In genomic region chr17:44928950-44929720, GRCh38 we compare ENCODE assay signal across 26 cellular contexts. TPM values are rescaled to one million over a fixed set of nuclear protein-coding genes. Genes with fewer than 3 reads are reported as not detected.
A peak's percentile ranks its signal among the peaks of the same experiment; 100 is the strongest.
DNase-seq lines count a peak whose midpoint lies in the region; ATAC-seq, FAIRE-seq and TF ChIP-seq lines count a peak whose summit lies in the region.
"Had no signal": no experiment of that assay in that cellular context is flagged by ENCODE, and none has a peak within 500 bp of the region (broad histone marks: within the 10 kb centered on the region; RNA-seq: fewer than 3 reads in every experiment).

No MANE protein-coding gene starts in this region.

- no peaks in the 10 kb centered on the region for H3K9me3 Mint-ChIP-seq in activated naive CD4-positive, alpha-beta T cell treated with anti-CD3 and anti-CD28 coated beads for 36 hours
- H3K9me3 Mint-ChIP-seq: CD8-positive, alpha-beta memory T cell; IgD-negative memory B cell had no signal

- H3K27ac Mint-ChIP-seq in activated naive CD4-positive, alpha-beta T cell treated with anti-CD3 and anti-CD28 coated beads for 36 hours, result no peak overlapping the region
- H3K27ac Mint-ChIP-seq: IgD-negative memory B cell had no signal

- no peak overlapping the region for H3K9ac ChIP-seq in kidney (ENCODE audit: low read length in 2 of 2)

- TF ChIP-seq CTCF in RWPE1 (conservative IDR thresholded peaks at IDR 0.05; ENCODE audit: low read depth) (no peak), kidney (IDR thresholded peaks at IDR 0.05; ENCODE audit: borderline replicate concordance, extremely low read depth, insufficient read depth) (no peak), upper lobe of right lung (IDR thresholded peaks at IDR 0.05) (no peak)

- POLR2A ChIA-PET in RWPE1 (lab: Yijun Ruan, JAX; ENCODE audit: low non-redundant PET), result interaction anchor here (0.6 kb wide), 1 partner anchor 107 kb away, joined by 4 read pairs; no protein-coding TSS in a partner anchor

- H3K4me3 ChIP-seq in kidney (ENCODE audit: low read length in 2 of 2) (no peak overlapping the region), upper lobe of right lung (no peak overlapping the region)
- H3K4me3 ChIP-seq: BLaER1 treated with 17β-estradiol and CSF1 and Interleukin-3, amounts not matched to agents 10 nM and 100 nM; SJSA1 had no signal

- in situ Hi-C loops in KBM-7 (cut with MboI; ENCODE audit: low pct_unique_long_range_greater_than_20kb, low sequenced_read_pairs), result no loop called here

- FAIRE-seq in kidney (lab: Jason Lieb, UNC), result no peak
- FAIRE-seq: A204.1, GM12891, GM18507 had no signal

- intact Hi-C loops in activated naive CD4-positive, alpha-beta T cell treated with anti-CD3 and anti-CD28 coated beads for 36 hours (cut with micrococcal nuclease), result no loop called here
- intact Hi-C loops in kidney (cut with DNase I), result loop anchor here (10.0 kb wide), 1 partner anchor 186 kb away; no protein-coding TSS in a partner anchor
- intact Hi-C loops in upper lobe of right lung (cut with DNase I), result no loop called here

- ATAC-seq in upper lobe of right lung, result no peak
- no peak for ATAC-seq in esophagus mucosa

- H3K4me1 Mint-ChIP-seq in activated naive CD4-positive, alpha-beta T cell treated with anti-CD3 and anti-CD28 coated beads for 36 hours (ENCODE audit: low read depth), result no peaks in the 10 kb centered on the region
- H3K4me1 Mint-ChIP-seq: CD8-positive, alpha-beta memory T cell; IgD-negative memory B cell had no signal

- H3K9me3 ChIP-seq in kidney (ENCODE audit: control insufficient read depth in 1 of 2, low read length in 2 of 2) (no peaks in the 10 kb centered on the region), upper lobe of right lung (no peaks in the 10 kb centered on the region)
- H3K9me3 ChIP-seq: BLaER1 treated with 17β-estradiol and CSF1 and Interleukin-3, amounts not matched to agents 10 nM and 100 nM; SJSA1 had no signal

- H3K27ac ChIP-seq in RWPE1 (peak overlapping the region; percentile 43; the same call in 1 of the 2 replicates), kidney (ENCODE audit: low read depth in 2 of 2, low read length in 2 of 2) (no peak overlapping the region), upper lobe of right lung (no peak overlapping the region)
- H3K27ac ChIP-seq: BLaER1 treated with 17β-estradiol and CSF1 and Interleukin-3, amounts not matched to agents 10 nM and 100 nM; SJSA1 had no signal

- H3K27me3 ChIP-seq in upper lobe of right lung, result no peaks in the 10 kb centered on the region
- H3K27me3 ChIP-seq: BLaER1 treated with 17β-estradiol and CSF1 and Interleukin-3, amounts not matched to agents 10 nM and 100 nM; SJSA1 had no signal

- H3K36me3 ChIP-seq in kidney (ENCODE audit: control insufficient read depth in 1 of 2, insufficient read depth in 2 of 2, low read length in 2 of 2) (no peaks in the 10 kb centered on the region), upper lobe of right lung (no peaks in the 10 kb centered on the region)

- CTCF ChIA-PET in activated naive CD4-positive, alpha-beta T cell treated with anti-CD3 and anti-CD28 coated beads for 36 hours (lab: Charles Lee), result no interaction called here
- CTCF ChIA-PET in RWPE1 (lab: Yijun Ruan, JAX), result interaction anchor here (0.7 to 1.1 kb wide), 2 partner anchors 9 to 92 kb away, joined by 3 read pairs; no protein-coding TSS in a partner anchor

- peaks cover 45% of the 10 kb centered on the region for H3K36me3 Mint-ChIP-seq in activated naive CD4-positive, alpha-beta T cell treated with anti-CD3 and anti-CD28 coated beads for 36 hours (ENCODE audit: low read depth)
- H3K36me3 Mint-ChIP-seq: CD8-positive, alpha-beta memory T cell; IgD-negative memory B cell had no signal

- H3K4me1 ChIP-seq in kidney (ENCODE audit: control insufficient read depth in 1 of 2, insufficient read depth in 1 of 2, low read depth in 1 of 2, low read length in 2 of 2), result no peaks in the 10 kb centered on the region
- H3K4me1 ChIP-seq in upper lobe of right lung, result no peaks in the 10 kb centered on the region
- H3K4me1 ChIP-seq: SJSA1 had no signal

- H3K4me3 Mint-ChIP-seq in activated naive CD4-positive, alpha-beta T cell treated with anti-CD3 and anti-CD28 coated beads for 36 hours, result no peak overlapping the region
- H3K4me3 Mint-ChIP-seq: CD8-positive, alpha-beta memory T cell; IgD-negative memory B cell had no signal

- DNase-seq in activated naive CD4-positive, alpha-beta T cell treated with anti-CD3 and anti-CD28 coated beads for 36 hours, result peak; percentile 2
- DNase-seq in activated naive CD4-positive, alpha-beta T cell treated with anti-CD3 and anti-CD28 coated beads, Interleukin-2, amount 50 U/mL, for 16 hours, result no peak
- DNase-seq in RWPE1 (ENCODE audit: low spot score) (no peak), kidney (peak; percentile 25), upper lobe of right lung (peak; percentile 29), KBM-7 (no peak), NCI-H774 (lab: John Stamatoyannopoulos, UW) (no peak)
- DNase-seq: DMS 273 treated with DMSO at 0.1 percent for 48 hours, GF-D8, GOT3, MV-4-11, NCI-H1417, NCI-H187 treated with DMSO at 0.1 percent for 48 hours, NCI-H2171, NCI-H446, NCI-H69, OCI-M1 had no signal

- no peaks in the 10 kb centered on the region for H3K27me3 Mint-ChIP-seq in activated naive CD4-positive, alpha-beta T cell treated with anti-CD3 and anti-CD28 coated beads for 36 hours (ENCODE audit: low read depth)
- H3K27me3 Mint-ChIP-seq: IgD-negative memory B cell had no signal

RNA-seq across cellular contexts. Expression of gene GFAP, which starts 13.8 kb away (rescaled TPM):
- total RNA-seq in activated naive CD4-positive, alpha-beta T cell treated with anti-CD3 and anti-CD28 coated beads for 36 hours, result not detected
- total RNA-seq in kidney (1.4 TPM), upper lobe of right lung (not detected), esophagus mucosa (not detected)
- 2.3 TPM for polyA plus RNA-seq in kidney (ENCODE audit: insufficient read depth, low read depth, low replicate concordance)
- total RNA-seq: CD8-positive, alpha-beta memory T cell; RPMI7951; SJSA1 had no signal
- polyA plus RNA-seq: CD8-positive, alpha-beta memory T cell had no signal

RNA-seq across cellular contexts. Expression of gene KIF18B, which starts 18.4 kb away (rescaled TPM):
- 10 to 100 TPM; 54.9 to 55.4 TPM for total RNA-seq in activated naive CD4-positive, alpha-beta T cell treated with anti-CD3 and anti-CD28 coated beads for 36 hours
- total RNA-seq in kidney (0.44 TPM), upper lobe of right lung (0.32 TPM), esophagus mucosa (10.4 TPM)
- not detected for polyA plus RNA-seq in kidney (ENCODE audit: insufficient read depth, low read depth, low replicate concordance)
- polyA plus RNA-seq: IgD-negative memory B cell had no signal

RNA-seq across cellular contexts. Expression of gene EFTUD2, which starts 29.9 kb away (rescaled TPM):
- total RNA-seq in activated naive CD4-positive, alpha-beta T cell treated with anti-CD3 and anti-CD28 coated beads for 36 hours, result 100 to 1,000 TPM; 170 to 176 TPM
- total RNA-seq in kidney, result 98.4 TPM
- polyA plus RNA-seq in kidney (ENCODE audit: insufficient read depth, low read depth, low replicate concordance), result 37.9 TPM
- 74.4 TPM for total RNA-seq in upper lobe of right lung
- total RNA-seq in esophagus mucosa, result 92.3 TPM

RNA-seq across cellular contexts. Expression of gene C1QL1, which starts 39.0 kb away (rescaled TPM):
- under 1 TPM; 0.36 to 0.40 TPM for total RNA-seq in activated naive CD4-positive, alpha-beta T cell treated with anti-CD3 and anti-CD28 coated beads for 36 hours
- total RNA-seq in kidney (0.76 TPM), upper lobe of right lung (0.52 TPM), esophagus mucosa (0.12 TPM)
- 25.4 TPM for polyA plus RNA-seq in kidney (ENCODE audit: insufficient read depth, low read depth, low replicate concordance)
- total RNA-seq: CD8-positive, alpha-beta memory T cell had no signal
- polyA plus RNA-seq: CD8-positive, alpha-beta memory T cell; IgD-negative memory B cell had no signal

Comparison
In these comparisons a context has a peak if more than half of its experiments do, and no peak if none do; other contexts are left out.
1. DNase-seq: peak in activated naive CD4-positive, alpha-beta T cell treated with anti-CD3 and anti-CD28 coated beads for 36 hours (single experiment), kidney (single experiment) and upper lobe of right lung (single experiment); none in activated naive CD4-positive, alpha-beta T cell treated with anti-CD3 and anti-CD28 coated beads, Interleukin-2, amount 50 U/mL, for 16 hours (single experiment), RWPE1 (single experiment), KBM-7 (single experiment) and NCI-H774 (single experiment).